17 cellular contexts compared by ENCODE assay signal in genomic region chr1:94974824-94975223, GRCh38. TPM values are rescaled to one million over a fixed set of nuclear protein-coding genes. Genes with fewer than 3 reads are reported as not detected.
DNase-seq lines count a peak whose midpoint lies in the region; FAIRE-seq and TF ChIP-seq lines count a peak whose summit lies in the region.
"Had no signal": no experiment of that assay in that cellular context is flagged by ENCODE, and none has a peak within 500 bp of the region (broad histone marks: within the 10 kb centered on the region; RNA-seq: fewer than 3 reads in every experiment).

No MANE protein-coding gene starts in this region.

- peak overlapping the region; percentile 60 to 70 for H3K27ac ChIP-seq in right atrium auricular region
- peak overlapping the region; percentile 28 to 78 for H3K27ac ChIP-seq in kidney (ENCODE audit: low read depth in 2 of 2, low read length in 2 of 2)
- peak overlapping the region; percentile 80 for H3K27ac ChIP-seq in vagina
- no peak overlapping the region for H3K27ac ChIP-seq in caudate nucleus (ENCODE audit: low read depth, low read length)
- H3K27ac ChIP-seq: A549, esophagus muscularis mucosa had no signal

- H3K27me3 ChIP-seq in right atrium auricular region (no peaks in the 10 kb centered on the region), vagina (no peaks in the 10 kb centered on the region)
- H3K27me3 ChIP-seq: esophagus muscularis mucosa had no signal

- TF ChIP-seq POLR2A in vagina (IDR thresholded peaks at IDR 0.05): no peak

- TF ChIP-seq CTCF in right atrium auricular region (IDR thresholded peaks at IDR 0.05): no peak
- no peak for TF ChIP-seq CTCF in astrocyte of the spinal cord (IDR thresholded peaks at IDR 0.05; ENCODE audit: low read depth, low read length)
- no peak for TF ChIP-seq CTCF in kidney (IDR thresholded peaks at IDR 0.05; ENCODE audit: borderline replicate concordance, extremely low read depth, insufficient read depth)
- TF ChIP-seq CTCF in vagina (IDR thresholded peaks at IDR 0.05): no peak
- no peak for TF ChIP-seq CTCF in GM13976 (IDR thresholded peaks at IDR 0.05; ENCODE audit: borderline replicate concordance, control extremely low read depth, extremely low read depth, insufficient read depth, missing control alignments)

- no peak overlapping the region for H3K9ac ChIP-seq in kidney (ENCODE audit: low read length in 2 of 2)

- in situ Hi-C loops in astrocyte of the spinal cord (cut with HindIII; ENCODE audit: low sequenced_read_pairs) (no loop called here), GM13976 (cut with MboI; ENCODE audit: low sequenced_read_pairs, unreplicated experiment) (no loop called here)

- H3K9me3 ChIP-seq in right atrium auricular region (no peaks in the 10 kb centered on the region), kidney (ENCODE audit: control insufficient read depth in 1 of 2, low read length in 2 of 2) (no peaks in the 10 kb centered on the region), vagina (no peaks in the 10 kb centered on the region)
- H3K9me3 ChIP-seq: A549, esophagus muscularis mucosa had no signal

- FAIRE-seq in kidney (lab: Jason Lieb, UNC): no peak
- FAIRE-seq: A549 had no signal

- H3K36me3 ChIP-seq in right atrium auricular region (no peaks in the 10 kb centered on the region), kidney (ENCODE audit: control insufficient read depth in 1 of 2, insufficient read depth in 2 of 2, low read length in 2 of 2) (no peaks in the 10 kb centered on the region), vagina (no peaks in the 10 kb centered on the region)
- H3K36me3 ChIP-seq: esophagus muscularis mucosa had no signal

- H3K4me1 ChIP-seq in right atrium auricular region (peaks cover 0 to 33% of the 10 kb centered on the region in 2 donors), kidney (ENCODE audit: control insufficient read depth in 1 of 2, insufficient read depth in 1 of 2, low read depth in 1 of 2, low read length in 2 of 2) (peaks cover 4 to 9% of the 10 kb centered on the region in 2 donors), vagina (peaks cover 40% of the 10 kb centered on the region)

- H3K4me3 ChIP-seq in right atrium auricular region (no peak overlapping the region), astrocyte of the spinal cord (ENCODE audit: low read depth, low read length) (no peak overlapping the region), kidney (ENCODE audit: low read length in 2 of 2) (no peak overlapping the region), vagina (no peak overlapping the region)
- H3K4me3 ChIP-seq: A549, esophagus muscularis mucosa, lung had no signal

- intact Hi-C loops in cardiac septum (cut with DNase I): no loop called here
- intact Hi-C loops in kidney (cut with DNase I): no loop called here
- intact Hi-C loops in vagina (cut with DNase I): loop anchor here (5.0 kb wide), 1 partner anchor 48 kb away; the partner anchor contains the start of gene CNN3

- DNase-seq in right atrium auricular region (ENCODE audit: low spot score) (no peak), cardiac septum (ENCODE audit: low spot score) (no peak), astrocyte of the spinal cord (ENCODE audit: low read depth, low spot score) (peak; percentile 75), kidney (no peak), vagina (ENCODE audit: extremely low spot score in 2 of 2) (no peak), GM13976 (ENCODE audit: low spot score) (no peak), caudate nucleus (lab: John Stamatoyannopoulos, UW) (no peak), activated gamma-delta T cell (lab: John Stamatoyannopoulos, UW) (no peak)
- DNase-seq: activated B cell treated with CpG ODN at 0.5 μM for 24 hours; activated T-cell treated with anti-CD3 and anti-CD28 coated beads, Interleukin-2, amount 50 U/mL, for 24 hours; DMS79; NCI-H1092 treated with DMSO at 0.1 percent for 48 hours; NCI-H510A; SIG-M5 had no signal

RNA-seq across cellular contexts. Expression of gene CNN3, which starts 47.9 kb away (rescaled TPM):
- total RNA-seq in right atrium auricular region (100 to 1,000 TPM in 1 of 2 donors, 10 to 100 TPM in 1; 82.2 to 124 TPM), cardiac septum (106 TPM), kidney (291 TPM), vagina (250 TPM)
- polyA plus RNA-seq in kidney (ENCODE audit: insufficient read depth, low read depth, low replicate concordance): 232 TPM
